Comparison of ENCODE assay signal across 8 cellular contexts in genomic region chr15:30755036-30755687, GRCh38.
DNase-seq lines count a peak whose midpoint lies in the region; ATAC-seq and TF ChIP-seq lines count a peak whose summit lies in the region.
"Not testable (repeated sequence)": the region's sequence is repeated elsewhere in the genome, so short reads cannot be mapped to it uniquely, and the experiment has no call there.

No MANE protein-coding gene starts in this region.

- not testable (repeated sequence) for H3K4me1 ChIP-seq in MM.1S (ENCODE audit: low read length); psoas muscle

- not testable (repeated sequence) for H3K4me2 ChIP-seq in MM.1S (ENCODE audit: low read depth, low read length)

- H2AFZ ChIP-seq in MM.1S (ENCODE audit: low read length): not testable (repeated sequence)

- not testable (repeated sequence) for H3K79me2 ChIP-seq in MM.1S (ENCODE audit: low read length)

- H3K9ac ChIP-seq in MM.1S (ENCODE audit: low read length): not testable (repeated sequence)

- H3K27ac ChIP-seq in MM.1S (ENCODE audit: low read length); psoas muscle: not testable (repeated sequence)

- H3K4me3 ChIP-seq in GM06990 (replicated peaks; ENCODE audit: low read depth, low read length); MM.1S (ENCODE audit: low read length); psoas muscle: not testable (repeated sequence)

- not testable (repeated sequence) for H3K36me3 ChIP-seq in GM06990 (ENCODE audit: control insufficient read depth, insufficient read depth, low read length); MM.1S (replicated peaks; ENCODE audit: insufficient read depth, low read length); psoas muscle (ENCODE audit: insufficient read depth in 1 of 2, low read depth in 1 of 2)

- H4K20me1 ChIP-seq in MM.1S (ENCODE audit: insufficient read depth, low read length): not testable (repeated sequence)

- not testable (repeated sequence) for H3K27me3 Mint-ChIP-seq in brain

- not testable (repeated sequence) for H3K9me2 ChIP-seq in MM.1S (replicated peaks; ENCODE audit: insufficient read depth, low read length)

- H3K27me3 ChIP-seq in GM06990 (replicated peaks; ENCODE audit: control insufficient read depth, insufficient read depth, low read length); MM.1S (replicated peaks; ENCODE audit: insufficient read depth, low read length); psoas muscle (ENCODE audit: insufficient read depth in 3 of 3, low read length in 2 of 3): not testable (repeated sequence)

- H3K9me3 ChIP-seq in MM.1S (replicated peaks; ENCODE audit: insufficient read depth, low read length); psoas muscle: not testable (repeated sequence)

- WGBS in psoas muscle, 3 donors: 3 to 7% (median 7%) methylated on average over 2 to 4 of the region's 7 CpGs

- H3K36me3 Mint-ChIP-seq in brain: not testable (repeated sequence)

- TF ChIP-seq CTCF in GM06990 (IDR thresholded peaks at IDR 0.05; ENCODE audit: insufficient read depth, low read length, poor library complexity, severe bottlenecking): peak; percentile 16
- TF ChIP-seq CTCF in MM.1S (IDR thresholded peaks at IDR 0.05; ENCODE audit: low read length): 0 out of 2 replicates have a peak, but pooled peaks have one; percentile 3
- peak; percentile 51 to 59 for TF ChIP-seq CTCF in brain (conservative IDR thresholded peaks at IDR 0.05)
- TF ChIP-seq CTCF in psoas muscle (IDR thresholded peaks at IDR 0.05): peak; percentile 60

- not testable (repeated sequence) for H3K27ac Mint-ChIP-seq in brain

- H3K9me3 Mint-ChIP-seq in brain: not testable (repeated sequence)

- ATAC-seq in GM21717 (IDR thresholded peaks at IDR 0.05; ENCODE audit: unreplicated experiment) (peak; percentile 85), left ventricle myocardium superior (peak; percentile 79), psoas muscle (peak in 3 of 4 donors; percentile 79 to 90 (median 80))

- intact Hi-C loops in left ventricle myocardium superior (cut with micrococcal nuclease): not testable (repeated sequence)
- intact Hi-C loops in psoas muscle (cut with DNase I): loop anchor here in 1 of 2 donors (5.0 kb wide), 1 partner anchor 88 kb away; no protein-coding TSS in a partner anchor

- not testable (repeated sequence) for H3K4me3 Mint-ChIP-seq in brain

- DNase-seq in GM06990 (ENCODE audit: extremely low read depth, insufficient read length); MM.1S: not testable (repeated sequence)
- DNase-seq in activated CD8-positive, alpha-beta memory T cell treated with anti-CD3 and anti-CD28 coated beads for 1 hour (ENCODE audit: extremely low read depth in 1 of 2, low read depth in 1 of 2): peak; percentile 8 to 61
- DNase-seq in left ventricle myocardium superior (peak; percentile 85), psoas muscle (peak; percentile 41 to 89)
- peak; percentile 25 to 58 for DNase-seq in stimulated activated CD8-positive, alpha-beta memory T cell treated with anti-CD3 and anti-CD28 coated beads, Interleukin-7, amount 100 ng/mL, for 1 hour (ENCODE audit: low read depth in 2 of 2)

- not testable (repeated sequence) for H3F3A ChIP-seq in MM.1S (ENCODE audit: insufficient read depth, low read length)

- H3K4me1 Mint-ChIP-seq in brain: not testable (repeated sequence)

Comparison
In these comparisons a context has a peak if more than half of its experiments do, and no peak if none do; other contexts are left out.
1. CTCF ChIP-seq: peak in every context shown above with its lines; median percentile 60 in psoas muscle; 55 in brain; 16 in GM06990; 3 in MM.1S.